ENCODE assay signal across 25 cellular contexts in genomic region chr13:63377986-63378385, GRCh38.
"Had no signal": no experiment of that assay in that cellular context is flagged by ENCODE, and none has a peak within 500 bp of the region (broad histone marks: within the 10 kb centered on the region; RNA-seq: fewer than 3 reads in every experiment).

No MANE protein-coding gene starts in this region.

- H3K4me3 ChIP-seq: lower lobe of right lung, pancreas, right lobe of liver, thoracic aorta, tibial nerve, upper lobe of left lung had no signal

- H3K9me3 ChIP-seq: lower lobe of right lung, right lobe of liver, thoracic aorta, upper lobe of left lung had no signal

- H3K4me3 Mint-ChIP-seq: effector memory CD8-positive, alpha-beta T cell; immature natural killer cell; naive thymus-derived CD8-positive, alpha-beta T cell; nephron progenitor cell; stimulated activated naive B cell treated with anti-CD40 and anti-IgM and Interleukin-4, amounts not matched to agents 10 μg/mL and 1 μg/mL and 100 μg/mL, for 72 hours; stimulated activated naive CD8-positive, alpha-beta T cell treated with anti-CD3 and anti-CD28 coated beads, Interleukin-15, Interleukin-2, amounts not matched to agents 100 ng/mL and 50 ng/mL, for 24 hours had no signal

- H3K4me1 Mint-ChIP-seq: immature natural killer cell; naive thymus-derived CD8-positive, alpha-beta T cell; nephron progenitor cell; stimulated activated naive B cell treated with anti-CD40 and anti-IgM and Interleukin-4, amounts not matched to agents 10 μg/mL and 1 μg/mL and 100 μg/mL, for 72 hours had no signal

- ATAC-seq: effector memory CD8-positive, alpha-beta T cell; left colon; left ventricle myocardium superior; lower lobe of right lung; naive thymus-derived CD8-positive, alpha-beta T cell; pancreas; right lobe of liver; stimulated activated naive B cell treated with anti-CD40 and anti-IgM and Interleukin-4, amounts not matched to agents 10 μg/mL and 1 μg/mL and 100 μg/mL, for 72 hours had no signal

- H3K27ac Mint-ChIP-seq: effector memory CD8-positive, alpha-beta T cell; immature natural killer cell; naive thymus-derived CD8-positive, alpha-beta T cell; nephron progenitor cell; stimulated activated naive B cell treated with anti-CD40 and anti-IgM and Interleukin-4, amounts not matched to agents 10 μg/mL and 1 μg/mL and 100 μg/mL, for 72 hours; stimulated activated naive CD8-positive, alpha-beta T cell treated with anti-CD3 and anti-CD28 coated beads, Interleukin-15, Interleukin-2, amounts not matched to agents 100 ng/mL and 50 ng/mL, for 24 hours had no signal

- H3K27me3 ChIP-seq: pancreas, right lobe of liver, tibial nerve, upper lobe of left lung had no signal

- H3K27ac ChIP-seq: lower lobe of right lung, pancreas, right lobe of liver, thoracic aorta, tibial nerve, upper lobe of left lung had no signal

- H3K4me1 ChIP-seq: lower lobe of right lung, pancreas, right lobe of liver, tibial nerve, upper lobe of left lung had no signal

- H3K36me3 Mint-ChIP-seq: stimulated activated naive B cell treated with anti-CD40 and anti-IgM and Interleukin-4, amounts not matched to agents 10 μg/mL and 1 μg/mL and 100 μg/mL, for 72 hours had no signal

- DNase-seq: cortex of kidney; effector memory CD8-positive, alpha-beta T cell; hypothalamus; immature natural killer cell; islet precursor cell; kidney glomerular epithelial cell; left colon; left ventricle myocardium superior; lower lobe of right lung; naive thymus-derived CD8-positive, alpha-beta T cell; nephron progenitor cell; nucleus accumbens; pancreas; right lobe of liver; small intestine; stimulated activated CD4-positive, alpha-beta T cell treated with anti-CD3 and anti-CD28 coated beads, Interleukin-15, amount 100 ng/mL, for 24 hours; stimulated activated CD4-positive, alpha-beta T cell treated with anti-CD3 and anti-CD28 coated beads, Interleukin-2, amount 100 ng/mL, for 48 hours; stimulated activated naive B cell treated with anti-CD40 and anti-IgM and Interleukin-4, amounts not matched to agents 10 μg/mL and 1 μg/mL and 100 μg/mL, for 72 hours; upper lobe of left lung had no signal

- FAIRE-seq: endometrium, frontal cortex, pancreas, small intestine, urothelium cell line had no signal

- H3K36me3 ChIP-seq: lower lobe of right lung, pancreas, right lobe of liver, thoracic aorta, tibial nerve, upper lobe of left lung had no signal

- H3K27me3 Mint-ChIP-seq: effector memory CD8-positive, alpha-beta T cell; naive thymus-derived CD8-positive, alpha-beta T cell; stimulated activated naive B cell treated with anti-CD40 and anti-IgM and Interleukin-4, amounts not matched to agents 10 μg/mL and 1 μg/mL and 100 μg/mL, for 72 hours; stimulated activated naive CD8-positive, alpha-beta T cell treated with anti-CD3 and anti-CD28 coated beads, Interleukin-15, Interleukin-2, amounts not matched to agents 100 ng/mL and 50 ng/mL, for 24 hours had no signal
